In genomic region chr7:43195256-43195655, GRCh38 we compare ENCODE assay signal across 21 cellular contexts.
DNase-seq lines count a peak whose midpoint lies in the region; ATAC-seq, FAIRE-seq and TF ChIP-seq lines count a peak whose summit lies in the region.
"Had no signal": no experiment of that assay in that cellular context is flagged by ENCODE, and none has a peak within 500 bp of the region (broad histone marks: within the 10 kb centered on the region; RNA-seq: fewer than 3 reads in every experiment).

No MANE protein-coding gene starts in this region.

- H4K91ac ChIP-seq in H9 (ENCODE audit: insufficient read length, low read depth, low read length): no peak overlapping the region
- H4K91ac ChIP-seq in neuronal stem cell (ENCODE audit: low read depth, low read length, poor library complexity): no peak overlapping the region

- H3K14ac ChIP-seq in H9 (ENCODE audit: insufficient read depth, low read length): no peak overlapping the region; the same call in 1 of the 2 replicates
- no peak overlapping the region for H3K14ac ChIP-seq in neuronal stem cell (ENCODE audit: low read length)

- H3K4me1 Mint-ChIP-seq in H9 (peaks cover 35 to 42% of the 10 kb centered on the region in 2 experiments), WTC11 (peaks cover 30% of the 10 kb centered on the region), Caco-2 (ENCODE audit: low read depth, unreplicated experiment) (no peaks in the 10 kb centered on the region)
- H3K4me1 Mint-ChIP-seq: CD4-positive, CD25-positive, alpha-beta regulatory T cell had no signal

- H3K4me3 Mint-ChIP-seq in H9: no peak overlapping the region
- H3K4me3 Mint-ChIP-seq in WTC11: no peak overlapping the region
- no peak overlapping the region for H3K4me3 Mint-ChIP-seq in Caco-2 (ENCODE audit: unreplicated experiment)
- H3K4me3 Mint-ChIP-seq: CD4-positive, CD25-positive, alpha-beta regulatory T cell; HFFc6 had no signal

- H2AFZ ChIP-seq in H9 (ENCODE audit: low read length) (no peak overlapping the region), neuronal stem cell (ENCODE audit: low read length) (no peak overlapping the region)

- TF ChIP-seq EP300 in A549 (IDR thresholded peaks at IDR 0.05): no peak

- H2BK20ac ChIP-seq in H9 (ENCODE audit: low read depth, low read length, poor library complexity, severe bottlenecking): no peak overlapping the region

- ATAC-seq in A549: peak; percentile 69 to 83; a peak in 5 of 6 replicates
- ATAC-seq in WTC11: peak; percentile 36
- no peak for ATAC-seq in body of pancreas

- H3K27ac ChIP-seq in A549 (no peak overlapping the region), H9 (ENCODE audit: insufficient read length, low read depth, low read length) (no peak overlapping the region), neuronal stem cell (replicated peaks; ENCODE audit: low read length) (peak overlapping the region; percentile 10), body of pancreas (no peak overlapping the region)
- H3K27ac ChIP-seq: SJCRH30 had no signal

- H3K4me2 ChIP-seq in A549: no peak overlapping the region
- no peak overlapping the region for H3K4me2 ChIP-seq in H9 (ENCODE audit: insufficient read depth, insufficient read length, low read length)
- H3K4me2 ChIP-seq in neuronal stem cell (ENCODE audit: insufficient read depth, low read length, poor library complexity, severe bottlenecking): no peak overlapping the region

- 57% methylated on average over 6 of the region's 7 CpGs for WGBS in A549 (ENCODE audit: missing lambda C conversion rate)
- no CpG with 5 or more reads among the region's 7 CpGs for WGBS in H9 (ENCODE audit: extremely low coverage, insufficient read length, low lambda C conversion rate)
- no CpG with 5 or more reads among the region's 7 CpGs for WGBS in neuronal stem cell (ENCODE audit: extremely low coverage in 2 of 2, insufficient read length in 2 of 2, insufficient replicate concordance in 1 of 2), 2 donors
- WGBS in body of pancreas, 2 donors: 68% methylated on average over 7 of the region's 7 CpGs

- FAIRE-seq in A549 (lab: Jason Lieb, UNC): no peak
- FAIRE-seq: G401.6, GM19239, H54, RCC 7860 had no signal

- H2AK5ac ChIP-seq in H9 (ENCODE audit: insufficient read length, low read length): no peak overlapping the region
- peak overlapping the region; percentile 77 for H2AK5ac ChIP-seq in neuronal stem cell (ENCODE audit: low read depth, low read length)

- no peak for TF ChIP-seq RAD21 in A549 (conservative IDR thresholded peaks at IDR 0.05 in 1 of 2, IDR thresholded peaks at IDR 0.05 in 1 of 2)

- H4K8ac ChIP-seq in H9 (replicated peaks; ENCODE audit: insufficient read length, low read depth, low read length) (no peak overlapping the region), neuronal stem cell (ENCODE audit: low read depth, low read length) (no peak overlapping the region)

- H3K27me3 Mint-ChIP-seq in H9 (ENCODE audit: low read depth) (no peaks in the 10 kb centered on the region), WTC11 (ENCODE audit: low read depth) (no peaks in the 10 kb centered on the region), Caco-2 (ENCODE audit: insufficient read depth, unreplicated experiment) (peaks cover 2% of the 10 kb centered on the region)

- H3K4me1 ChIP-seq in A549 (peaks cover 12% of the 10 kb centered on the region), H9 (ENCODE audit: insufficient read depth, low read length) (peaks cover 14% of the 10 kb centered on the region; the same call in 1 of the 2 replicates), neuronal stem cell (ENCODE audit: control insufficient read depth in 2 of 2, insufficient read depth in 1 of 2, low read depth in 1 of 2, low read length in 2 of 2) (peaks cover 0 to 13% of the 10 kb centered on the region in 2 donors), body of pancreas (no peaks in the 10 kb centered on the region), Caco-2 (no peaks in the 10 kb centered on the region; the same call in 1 of the 2 replicates)
- H3K4me1 ChIP-seq: SJCRH30 had no signal

- no peaks in the 10 kb centered on the region for H3K9me3 ChIP-seq in A549
- H3K9me3 ChIP-seq in H9 (ENCODE audit: control insufficient read depth, low read depth, low read length): no peaks in the 10 kb centered on the region
- H3K9me3 ChIP-seq in neuronal stem cell (replicated peaks in 1 of 2; ENCODE audit: control insufficient read depth in 2 of 2, insufficient read depth in 1 of 2, low read depth in 1 of 2, low read length in 2 of 2): no peaks in the 10 kb centered on the region
- H3K9me3 ChIP-seq in body of pancreas: no peaks in the 10 kb centered on the region
- H3K9me3 ChIP-seq in Caco-2: no peaks in the 10 kb centered on the region
- H3K9me3 ChIP-seq: SJCRH30 had no signal

- H3K4ac ChIP-seq in H9 (ENCODE audit: low read depth, low read length) (no peak overlapping the region), neuronal stem cell (ENCODE audit: low read length) (no peak overlapping the region)

- CTCF ChIA-PET in A549 (lab: Yijun Ruan, JAX): interaction anchor here (0.5 kb wide), 1 partner anchor 36 kb away, joined by 3 read pairs; no protein-coding TSS in a partner anchor
- CTCF ChIA-PET in WTC11 (lab: Charles Lee): no interaction called here
- CTCF ChIA-PET in Caco-2 (lab: Charles Lee): no interaction called here

- H3T11ph ChIP-seq in H9 (ENCODE audit: low read length): no peak overlapping the region

- H3K9me3 Mint-ChIP-seq in H9: no peaks in the 10 kb centered on the region
- H3K9me3 Mint-ChIP-seq in WTC11: 0 out of 2 replicates have a peak, but pooled peaks cover 5% of the 10 kb centered on the region
- H3K9me3 Mint-ChIP-seq in Caco-2 (ENCODE audit: unreplicated experiment): no peaks in the 10 kb centered on the region
- H3K9me3 Mint-ChIP-seq: CD4-positive, CD25-positive, alpha-beta regulatory T cell; HFFc6 had no signal

- no peaks in the 10 kb centered on the region for H3K27me3 ChIP-seq in H9 (ENCODE audit: insufficient read depth, low read length)
- H3K27me3 ChIP-seq in neuronal stem cell (ENCODE audit: control insufficient read depth in 3 of 3, insufficient read depth in 3 of 3, low read depth in 1 of 3, low read length in 3 of 3): no peaks in the 10 kb centered on the region
- H3K27me3 ChIP-seq in body of pancreas: no peaks in the 10 kb centered on the region
- H3K27me3 ChIP-seq in Caco-2 (replicated peaks; ENCODE audit: control insufficient read depth, insufficient read depth, low read length): no peaks in the 10 kb centered on the region

- H2BK120ac ChIP-seq in H9 (ENCODE audit: low read depth, low read length, poor library complexity, severe bottlenecking) (no peak overlapping the region), neuronal stem cell (ENCODE audit: low read depth, low read length) (no peak overlapping the region)

- DNase-seq in A549 (ENCODE audit: low read depth in 1 of 2, low spot score in 1 of 2) (peak in 1 of 2 experiments; percentile 16), H9 (no peak), WTC11 (ENCODE audit: low spot score) (no peak), neuronal stem cell (ENCODE audit: low spot score) (no peak), NCI-H1694 (lab: John Stamatoyannopoulos, UW) (no peak), body of pancreas (no peak), Caco-2 (no peak)
- DNase-seq: CD4-positive, CD25-positive, alpha-beta regulatory T cell; DND-41; HFFc6; KG1; NCI-H1105 treated with DMSO at 0.1 percent for 48 hours; NCI-H1694 treated with DMSO at 0.1 percent for 48 hours; NCI-H2081 treated with DMSO at 0.1 percent for 48 hours; NCI-H446; NCI-H526; SJCRH30 had no signal

- intact Hi-C loops in body of pancreas (cut with DNase I): no loop called here
- intact Hi-C loops in Caco-2 (cut with micrococcal nuclease; ENCODE audit: unreplicated experiment): no loop called here

- H2BK12ac ChIP-seq in H9 (ENCODE audit: insufficient read length, low read depth, low read length) (peak overlapping the region; percentile 4), neuronal stem cell (ENCODE audit: low read length) (peak overlapping the region; percentile 48)

- H3K79me1 ChIP-seq in H9 (ENCODE audit: insufficient read depth, low read depth, low read length, poor library complexity, severe bottlenecking) (no peaks in the 10 kb centered on the region), neuronal stem cell (ENCODE audit: low read depth, low read length) (no peaks in the 10 kb centered on the region)

- H2BK5ac ChIP-seq in H9 (ENCODE audit: insufficient read length, low read length) (no peak overlapping the region), neuronal stem cell (ENCODE audit: low read length) (no peak overlapping the region)

- H3K18ac ChIP-seq in H9 (ENCODE audit: insufficient read length, low read depth, low read length): peak overlapping the region; percentile 76
- peak overlapping the region; percentile 71 for H3K18ac ChIP-seq in neuronal stem cell (ENCODE audit: low read length)

- H3K36me3 Mint-ChIP-seq in H9 (ENCODE audit: insufficient read depth in 1 of 3, low read depth in 3 of 3): no peaks in the 10 kb centered on the region
- no peaks in the 10 kb centered on the region for H3K36me3 Mint-ChIP-seq in WTC11
- H3K36me3 Mint-ChIP-seq in Caco-2 (ENCODE audit: insufficient read depth, unreplicated experiment): no peaks in the 10 kb centered on the region
- H3K36me3 Mint-ChIP-seq: CD4-positive, CD25-positive, alpha-beta regulatory T cell had no signal

- H3K9ac ChIP-seq in H9 (ENCODE audit: extremely low read depth, insufficient read length, low read length): no peak overlapping the region
- no peak overlapping the region for H3K9ac ChIP-seq in neuronal stem cell (ENCODE audit: low read depth, low read length, poor library complexity)

- H3K23me2 ChIP-seq in H9 (ENCODE audit: insufficient read length, low read depth, low read length, poor library complexity, severe bottlenecking): no peaks in the 10 kb centered on the region

- H3K36me3 ChIP-seq in neuronal stem cell (replicated peaks in 1 of 2; ENCODE audit: control insufficient read depth in 2 of 2, insufficient read depth in 2 of 2, low read length in 2 of 2) (no peaks in the 10 kb centered on the region), body of pancreas (replicated peaks in 1 of 2; ENCODE audit: insufficient read depth in 1 of 2, low read depth in 2 of 2) (no peaks in the 10 kb centered on the region), Caco-2 (ENCODE audit: control insufficient read depth, insufficient read depth, low read length) (no peaks in the 10 kb centered on the region)
- H3K36me3 ChIP-seq: SJCRH30 had no signal

- no peak overlapping the region for H4K5ac ChIP-seq in H9 (ENCODE audit: insufficient read length, low read depth, low read length)

- H4K20me1 ChIP-seq in H9 (ENCODE audit: control insufficient read depth, insufficient read depth, insufficient read length): peaks cover 3% of the 10 kb centered on the region

- no peak overlapping the region for H3K56ac ChIP-seq in H9 (ENCODE audit: insufficient read length, low read depth, low read length)

- H3K23ac ChIP-seq in H9 (ENCODE audit: insufficient read length, low read depth, low read length) (no peak overlapping the region), neuronal stem cell (ENCODE audit: low read depth, low read length, poor library complexity) (no peak overlapping the region)

- no peak overlapping the region for H2BK15ac ChIP-seq in H9 (ENCODE audit: low read depth, low read length)
- H2BK15ac ChIP-seq in neuronal stem cell (ENCODE audit: low read length): no peak overlapping the region

- H3K27ac Mint-ChIP-seq in H9 (no peak overlapping the region), WTC11 (no peak overlapping the region), Caco-2 (ENCODE audit: unreplicated experiment) (no peak overlapping the region)
- H3K27ac Mint-ChIP-seq: CD4-positive, CD25-positive, alpha-beta regulatory T cell; HFFc6 had no signal

- H3K4me3 ChIP-seq in A549 (no peak overlapping the region), neuronal stem cell (ENCODE audit: low read length in 2 of 2) (no peak overlapping the region), body of pancreas (no peak overlapping the region), Caco-2 (ENCODE audit: low read depth, low read length) (no peak overlapping the region)
- H3K4me3 ChIP-seq: SJCRH30 had no signal

- no peaks in the 10 kb centered on the region for H3K79me2 ChIP-seq in H9 (ENCODE audit: insufficient read depth, low read length)

- TF ChIP-seq POLR2A in A549 (IDR thresholded peaks at IDR 0.05; ENCODE audit: low read length): no peak
- TF ChIP-seq POLR2A in body of pancreas (IDR thresholded peaks at IDR 0.05): no peak

- POLR2A ChIA-PET in A549 (lab: Yijun Ruan, JAX) (no interaction called here), WTC11 (lab: Charles Lee) (no interaction called here), Caco-2 (lab: Charles Lee) (no interaction called here)

- no TSS peak for BruUV-seq in Caco-2 (replicated peaks; lab: Mats Ljungman, UMichigan)

- TF ChIP-seq CTCF in A549 (IDR thresholded peaks at IDR 0.05) (no peak), H9 (conservative IDR thresholded peaks at IDR 0.05) (no peak), WTC11 (IDR thresholded peaks at IDR 0.05) (no peak), body of pancreas (IDR thresholded peaks at IDR 0.05) (no peak), Caco-2 (IDR thresholded peaks at IDR 0.05; ENCODE audit: insufficient read depth in 1 of 2, low read depth in 1 of 2, low read length in 1 of 2, severe bottlenecking in 1 of 2, unreplicated experiment in 1 of 2) (no peak)
